ENCODE assay signal across 27 cellular contexts in the genomic region with DNA sequence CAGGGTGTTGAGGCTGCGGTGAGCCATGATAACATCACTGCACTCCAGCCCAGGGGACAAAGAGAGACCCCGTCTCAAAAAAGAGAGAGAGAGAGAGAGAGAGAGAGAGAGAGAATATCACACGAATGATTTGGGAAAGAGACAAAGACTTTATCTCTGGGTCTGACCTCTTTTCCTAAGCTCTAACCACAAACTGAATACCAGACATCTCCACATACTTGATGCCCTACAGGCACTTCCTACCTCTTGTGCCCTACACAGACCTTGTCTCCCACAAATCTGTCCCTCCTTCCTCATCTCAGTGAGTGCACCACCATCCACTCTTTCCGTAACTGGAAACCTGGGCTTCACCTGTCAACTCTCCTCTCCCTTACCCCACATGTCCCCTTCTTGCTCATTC. TPM values are rescaled to one million over a fixed set of nuclear protein-coding genes. Genes with fewer than 3 reads are reported as not detected.
"Had no signal": no experiment of that assay in that cellular context is flagged by ENCODE, and none has a peak within 500 bp of the region (broad histone marks: within the 10 kb centered on the region; RNA-seq: fewer than 3 reads in every experiment).

No MANE protein-coding gene starts in this region.

- DNase-seq: activated CD4-positive, alpha-beta T cell treated with anti-CD3 and anti-CD28 coated beads, Interleukin-2, amount 50 U/mL, for 1 hour; activated CD4-positive, CD25-positive, alpha-beta regulatory T cell; activated CD8-positive, alpha-beta memory T cell treated with anti-CD3 and anti-CD28 coated beads, Interleukin-2, amount 50 U/mL, for 4 hours; activated CD8-positive, alpha-beta T cell treated with anti-CD3 and anti-CD28 coated beads for 36 hours; activated effector memory CD4-positive, alpha-beta T cell treated with Interleukin-2 at 50 U/mL for 16 hours; activated naive CD4-positive, alpha-beta T cell; activated T-cell treated with anti-CD3 and anti-CD28 coated beads, Interleukin-2, amount 50 U/mL, for 1 hour; adrenal gland; aorta; body of pancreas; central memory CD4-positive, alpha-beta T cell; Karpas-422; NCI-H1048; NCI-H1930; NCI-H2171 treated with DMSO at 0.1 percent for 48 hours; NCI-H345; NCI-H510A; NCI-H526 treated with DMSO at 0.1 percent for 48 hours; NK-92 treated with Interleukin-12 subunit alpha and Interleukin-12 subunit beta, amount 100 ng/mL, for 24 hours; OCI-M1; SIG-M5; T-helper 17 cell; T-helper 9 cell had no signal

- ATAC-seq: activated CD8-positive, alpha-beta T cell treated with anti-CD3 and anti-CD28 coated beads for 36 hours; body of pancreas; K562; Panc1; T-helper 17 cell had no signal

- H3K27ac Mint-ChIP-seq: activated CD8-positive, alpha-beta T cell treated with anti-CD3 and anti-CD28 coated beads for 36 hours; activated naive CD4-positive, alpha-beta T cell treated with anti-CD3 and anti-CD28 coated beads, Interleukin-2, amount 50 U/mL, for 24 hours; T-helper 17 cell had no signal

- H3K9me3 ChIP-seq: adrenal gland, body of pancreas had no signal

- H3K27me3 ChIP-seq: adrenal gland, body of pancreas had no signal

- H3K4me1 ChIP-seq: body of pancreas had no signal

- H3K4me1 Mint-ChIP-seq: activated naive CD4-positive, alpha-beta T cell treated with anti-CD3 and anti-CD28 coated beads, Interleukin-2, amount 50 U/mL, for 24 hours had no signal

- H3K27me3 Mint-ChIP-seq: activated CD8-positive, alpha-beta T cell treated with anti-CD3 and anti-CD28 coated beads for 36 hours; activated naive CD4-positive, alpha-beta T cell treated with anti-CD3 and anti-CD28 coated beads, Interleukin-2, amount 50 U/mL, for 24 hours; T-helper 17 cell had no signal

- H3K4me3 ChIP-seq: adrenal gland, body of pancreas, K562 had no signal

- H3K4me3 Mint-ChIP-seq: activated CD8-positive, alpha-beta T cell treated with anti-CD3 and anti-CD28 coated beads for 36 hours; activated naive CD4-positive, alpha-beta T cell treated with anti-CD3 and anti-CD28 coated beads, Interleukin-2, amount 50 U/mL, for 24 hours; T-helper 17 cell had no signal

- H3K9me3 Mint-ChIP-seq: activated CD8-positive, alpha-beta T cell treated with anti-CD3 and anti-CD28 coated beads for 36 hours; activated naive CD4-positive, alpha-beta T cell treated with anti-CD3 and anti-CD28 coated beads, Interleukin-2, amount 50 U/mL, for 24 hours had no signal

- H3K27ac ChIP-seq: adrenal gland, body of pancreas had no signal

RNA-seq across cellular contexts. Expression of a gene that starts 27.0 kb away (rescaled TPM):
- total RNA-seq: bronchial epithelial cell had no signal
